Comparison of ENCODE assay signal across 11 cellular contexts in the genomic region with DNA sequence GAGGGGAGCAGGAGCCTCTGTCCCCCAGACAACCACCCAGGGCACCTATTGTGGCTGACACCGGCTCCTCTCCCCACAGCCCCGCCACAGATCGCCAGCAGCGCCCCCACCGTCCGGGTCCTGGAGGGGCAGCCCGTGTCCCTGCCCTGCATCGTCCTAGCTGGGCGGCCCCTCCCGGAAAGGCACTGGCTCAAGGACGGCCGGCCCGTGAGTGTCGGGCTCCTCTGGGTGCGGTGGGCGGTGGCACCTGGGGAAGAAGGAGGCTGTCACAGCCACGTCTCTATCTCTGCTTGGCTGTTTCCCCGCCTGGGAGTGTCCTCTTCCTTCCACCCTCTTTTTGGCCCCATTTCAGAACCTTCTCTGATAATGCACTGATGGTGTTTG. TPM values are rescaled to one million over a fixed set of nuclear protein-coding genes. Genes with fewer than 3 reads are reported as not detected.
DNase-seq lines count a peak whose midpoint lies in the region; ATAC-seq and TF ChIP-seq lines count a peak whose summit lies in the region.
"Had no signal": no experiment of that assay in that cellular context is flagged by ENCODE, and none has a peak within 500 bp of the region (broad histone marks: within the 10 kb centered on the region; RNA-seq: fewer than 3 reads in every experiment).

No MANE protein-coding gene starts in this region.

- H3K4me1 ChIP-seq in HCT116 (ENCODE audit: control insufficient read depth in 1 of 2, insufficient read depth in 2 of 2, low read length in 2 of 2): peaks cover 0 to 9% of the 10 kb centered on the region in 2 experiments; a peak in 2 of 4 replicates
- H3K4me1 ChIP-seq in left ventricle myocardium inferior: peaks cover 11% of the 10 kb centered on the region
- peaks cover 6 to 13% (median 11%) of the 10 kb centered on the region in 3 donors for H3K4me1 ChIP-seq in skeletal muscle tissue (ENCODE audit: control insufficient read depth in 3 of 3, insufficient read depth in 3 of 3, low read length in 3 of 3)

- DNase-seq in HCT116 (ENCODE audit: low read depth, low spot score): no peak
- DNase-seq in left ventricle myocardium inferior: no peak
- no peak for DNase-seq in NOMO-1 (lab: John Stamatoyannopoulos, UW; ENCODE audit: unreplicated experiment in 2 of 2)
- DNase-seq: activated CD8-positive, alpha-beta T cell treated with anti-CD3 and anti-CD28 coated beads, Interleukin-2, amount 10 ng/mL, durations not matched to agents 7 days and 5 days; effector memory CD8-positive, alpha-beta T cell; naive B cell; NCI-H82 had no signal

- BruUV-seq in HCT116 (replicated peaks; lab: Mats Ljungman, UMichigan): no TSS peak

- no peaks in the 10 kb centered on the region for H3K9me2 ChIP-seq in HCT116 (ENCODE audit: insufficient read depth)

- RAD21 ChIA-PET in HCT116 (lab: Charles Lee; ENCODE audit: low non-redundant PET in 1 of 2, low total read pairs in 2 of 2, uncharacterized antibody in 2 of 2, unreplicated experiment in 2 of 2): no interaction called here

- H3K9ac ChIP-seq in HCT116 (ENCODE audit: low read length) (no peak overlapping the region), skeletal muscle tissue (ENCODE audit: low read depth in 1 of 3, low read length in 3 of 3) (no peak overlapping the region)

- peak overlapping the region; percentile 51 for H3K4me2 ChIP-seq in HCT116 (ENCODE audit: low read length)

- peak in 2 of 3 experiments; percentile 37 to 43; a peak in 3 of 6 replicates for TF ChIP-seq CTCF in HCT116 (IDR thresholded peaks at IDR 0.05 in 2 of 3, conservative IDR thresholded peaks at IDR 0.05 in 1 of 3; ENCODE audit: borderline replicate concordance in 1 of 3, insufficient read depth in 1 of 3, low read depth in 2 of 3, low read length in 2 of 3)
- peak; percentile 50 for TF ChIP-seq CTCF in VCaP (conservative IDR thresholded peaks at IDR 0.05)
- peak; percentile 14 for TF ChIP-seq CTCF in left ventricle myocardium inferior (IDR thresholded peaks at IDR 0.05; ENCODE audit: borderline replicate concordance)

- no peak overlapping the region for H2AFZ ChIP-seq in HCT116 (ENCODE audit: low read depth, low read length, poor library complexity, severe bottlenecking)

- H3K27me3 ChIP-seq in HCT116 (ENCODE audit: insufficient read depth, low read length) (peaks cover 12% of the 10 kb centered on the region; the same call in 1 of the 2 replicates), left ventricle myocardium inferior (ENCODE audit: low read depth) (peaks cover 55% of the 10 kb centered on the region), skeletal muscle tissue (ENCODE audit: control insufficient read depth in 3 of 3, insufficient read depth in 3 of 3, low read length in 3 of 3) (peaks cover 47 to 60% (median 51%) of the 10 kb centered on the region in 3 donors)

- H3K9me3 ChIP-seq in HCT116 (ENCODE audit: control insufficient read depth in 1 of 2, insufficient read depth in 1 of 2, low read depth in 1 of 2, low read length in 2 of 2) (no peaks in the 10 kb centered on the region), left ventricle myocardium inferior (replicated peaks) (no peaks in the 10 kb centered on the region), skeletal muscle tissue (ENCODE audit: control insufficient read depth in 3 of 3, low read length in 3 of 3) (no peaks in the 10 kb centered on the region)

- H3K36me3 ChIP-seq in HCT116 (ENCODE audit: control insufficient read depth in 1 of 2, insufficient read depth in 2 of 2, low read length in 2 of 2): no peaks in the 10 kb centered on the region
- H3K36me3 ChIP-seq in left ventricle myocardium inferior: no peaks in the 10 kb centered on the region
- peaks cover 0 to 7% (median 4%) of the 10 kb centered on the region in 3 donors for H3K36me3 ChIP-seq in skeletal muscle tissue (ENCODE audit: control insufficient read depth in 3 of 3, insufficient read depth in 3 of 3, low read length in 3 of 3)

- POLR2A ChIA-PET in HCT116 (lab: Charles Lee): no interaction called here

- intact Hi-C loops in HCT116 (cut with micrococcal nuclease) (no loop called here), left ventricle myocardium inferior (cut with micrococcal nuclease) (no loop called here)

- no peak for TF ChIP-seq POLR2A in HCT116 (IDR thresholded peaks at IDR 0.05; ENCODE audit: borderline replicate concordance, extremely low read depth, insufficient read depth, insufficient read length)

- CTCF ChIA-PET in HCT116 (lab: Charles Lee): no interaction called here

- no peak overlapping the region for H3K27ac ChIP-seq in HCT116 (ENCODE audit: low read depth, low read length)
- peak overlapping the region; percentile 58; the same call in 1 of the 2 replicates for H3K27ac ChIP-seq in VCaP
- no peak overlapping the region for H3K27ac ChIP-seq in left ventricle myocardium inferior (replicated peaks)
- peak overlapping the region; percentile 7 for H3K27ac ChIP-seq in skeletal muscle tissue (ENCODE audit: low read depth, low read length)

- H3K4me3 ChIP-seq in HCT116 (replicated peaks in 1 of 2; ENCODE audit: low read depth in 1 of 2, low read length in 2 of 2) (no peak overlapping the region), left ventricle myocardium inferior (peak overlapping the region; percentile 10), skeletal muscle tissue (ENCODE audit: low read length in 3 of 3) (no peak overlapping the region)

- H3K79me2 ChIP-seq in HCT116 (ENCODE audit: insufficient read depth, low read length): no peaks in the 10 kb centered on the region

- ATAC-seq in HCT116 (peak; percentile 93), GM19452 (IDR thresholded peaks at IDR 0.05; ENCODE audit: unreplicated experiment) (no peak), HG03095 (IDR thresholded peaks at IDR 0.05; ENCODE audit: unreplicated experiment) (no peak)
- ATAC-seq: activated CD8-positive, alpha-beta T cell treated with anti-CD3 and anti-CD28 coated beads, Interleukin-2, amount 10 ng/mL, durations not matched to agents 7 days and 5 days; effector memory CD8-positive, alpha-beta T cell had no signal

- no peaks in the 10 kb centered on the region for H4K20me1 ChIP-seq in HCT116 (ENCODE audit: insufficient read depth)

- no peak for TF ChIP-seq RAD21 in HCT116 (IDR thresholded peaks at IDR 0.05; ENCODE audit: low read depth)

TF ChIP-seq in HCT116, 20 proteins besides CTCF, POLR2A, EP300 and RAD21:
- TF ChIP-seq FOSL1 (IDR thresholded peaks at IDR 0.05; ENCODE audit: low read depth) (no peak), EZH2phosphoT487 (IDR thresholded peaks at IDR 0.05; ENCODE audit: borderline replicate concordance) (no peak), SIN3A (IDR thresholded peaks at IDR 0.05; ENCODE audit: low read depth) (no peak), ELF1 (IDR thresholded peaks at IDR 0.05; ENCODE audit: borderline replicate concordance, low read depth) (no peak), POLR2AphosphoS5 (IDR thresholded peaks at IDR 0.05; ENCODE audit: low read depth, low read length) (no peak; the same call in 1 of the 2 replicates), ZFX (IDR thresholded peaks at IDR 0.05) (no peak), JUND (IDR thresholded peaks at IDR 0.05) (no peak), SP1 (IDR thresholded peaks at IDR 0.05; ENCODE audit: low read depth) (no peak), TCF7L2 (IDR thresholded peaks at IDR 0.05; ENCODE audit: borderline replicate concordance, extremely low read depth, insufficient read depth, insufficient read length) (no peak), CBX3 (IDR thresholded peaks at IDR 0.05; ENCODE audit: low read depth) (no peak), ZNF274 (IDR thresholded peaks at IDR 0.05; ENCODE audit: low read depth, low read length) (no peak), EZH2 (IDR thresholded peaks at IDR 0.05) (no peak), CEBPB (IDR thresholded peaks at IDR 0.05; ENCODE audit: low read depth) (no peak), EGR1 (IDR thresholded peaks at IDR 0.05; ENCODE audit: low read depth) (no peak)
- TF ChIP-seq, protein P1, sequence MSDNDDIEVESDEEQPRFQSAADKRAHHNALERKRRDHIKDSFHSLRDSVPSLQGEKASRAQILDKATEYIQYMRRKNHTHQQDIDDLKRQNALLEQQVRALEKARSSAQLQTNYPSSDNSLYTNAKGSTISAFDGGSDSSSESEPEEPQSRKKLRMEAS (IDR thresholded peaks at IDR 0.05): no peak
- TF ChIP-seq, protein P2, sequence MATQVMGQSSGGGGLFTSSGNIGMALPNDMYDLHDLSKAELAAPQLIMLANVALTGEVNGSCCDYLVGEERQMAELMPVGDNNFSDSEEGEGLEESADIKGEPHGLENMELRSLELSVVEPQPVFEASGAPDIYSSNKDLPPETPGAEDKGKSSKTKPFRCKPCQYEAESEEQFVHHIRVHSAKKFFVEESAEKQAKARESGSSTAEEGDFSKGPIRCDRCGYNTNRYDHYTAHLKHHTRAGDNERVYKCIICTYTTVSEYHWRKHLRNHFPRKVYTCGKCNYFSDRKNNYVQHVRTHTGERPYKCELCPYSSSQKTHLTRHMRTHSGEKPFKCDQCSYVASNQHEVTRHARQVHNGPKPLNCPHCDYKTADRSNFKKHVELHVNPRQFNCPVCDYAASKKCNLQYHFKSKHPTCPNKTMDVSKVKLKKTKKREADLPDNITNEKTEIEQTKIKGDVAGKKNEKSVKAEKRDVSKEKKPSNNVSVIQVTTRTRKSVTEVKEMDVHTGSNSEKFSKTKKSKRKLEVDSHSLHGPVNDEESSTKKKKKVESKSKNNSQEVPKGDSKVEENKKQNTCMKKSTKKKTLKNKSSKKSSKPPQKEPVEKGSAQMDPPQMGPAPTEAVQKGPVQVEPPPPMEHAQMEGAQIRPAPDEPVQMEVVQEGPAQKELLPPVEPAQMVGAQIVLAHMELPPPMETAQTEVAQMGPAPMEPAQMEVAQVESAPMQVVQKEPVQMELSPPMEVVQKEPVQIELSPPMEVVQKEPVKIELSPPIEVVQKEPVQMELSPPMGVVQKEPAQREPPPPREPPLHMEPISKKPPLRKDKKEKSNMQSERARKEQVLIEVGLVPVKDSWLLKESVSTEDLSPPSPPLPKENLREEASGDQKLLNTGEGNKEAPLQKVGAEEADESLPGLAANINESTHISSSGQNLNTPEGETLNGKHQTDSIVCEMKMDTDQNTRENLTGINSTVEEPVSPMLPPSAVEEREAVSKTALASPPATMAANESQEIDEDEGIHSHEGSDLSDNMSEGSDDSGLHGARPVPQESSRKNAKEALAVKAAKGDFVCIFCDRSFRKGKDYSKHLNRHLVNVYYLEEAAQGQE (IDR thresholded peaks at IDR 0.05; ENCODE audit: low read depth): no peak
TF ChIP-seq in HCT116: peak in this region for 0.

RNA-seq across cellular contexts. Expression of a gene that starts 55.1 kb away (rescaled TPM):
- total RNA-seq in HCT116 (2021; ENCODE audit: unreplicated experiment) (0.22 TPM), left ventricle myocardium inferior (5.5 TPM), skeletal muscle tissue (12.5 TPM)
- 0.20 and 0.55 TPM in 2 replicates for polyA plus RNA-seq in HCT116 (2012)
- total RNA-seq: activated CD8-positive, alpha-beta T cell treated with anti-CD3 and anti-CD28 coated beads, Interleukin-2, amount 10 ng/mL, durations not matched to agents 7 days and 5 days had no signal

Comparison
In these comparisons a context has a peak if more than half of its experiments do, and no peak if none do; other contexts are left out.
1. H3K27ac ChIP-seq: peak in VCaP (single experiment) and skeletal muscle tissue (single experiment); none in HCT116 (single experiment) and left ventricle myocardium inferior (single experiment).
2. Peak in every context shown above with its lines, with median percentiles within 50 percentile points of each other: CTCF ChIP-seq.